ENCODE assay signal across 8 cellular contexts in genomic region chr20:49811825-49812462, GRCh38. TPM values are rescaled to one million over a fixed set of nuclear protein-coding genes. Genes with fewer than 3 reads are reported as not detected.
DNase-seq lines count a peak whose midpoint lies in the region; ATAC-seq and TF ChIP-seq lines count a peak whose summit lies in the region.

No MANE protein-coding gene starts in this region.

- no peaks in the 10 kb centered on the region for H3K27me3 ChIP-seq in heart left ventricle

- no peak for TF ChIP-seq CTCF in HEK293 (tag by site-specific recombination; IDR thresholded peaks at IDR 0.05)
- no peak for TF ChIP-seq CTCF in activated B cell treated with CpG ODN at 0.5 μM for 24 hours (IDR thresholded peaks at IDR 0.05)
- no peak for TF ChIP-seq CTCF in heart left ventricle (IDR thresholded peaks at IDR 0.05)
- TF ChIP-seq CTCF in retinal pigment epithelial cell (conservative IDR thresholded peaks at IDR 0.05; ENCODE audit: low read depth, low read length), result no peak

- no peak for TF ChIP-seq POLR2A in heart left ventricle (IDR thresholded peaks at IDR 0.05)

- intact Hi-C loops in activated B cell treated with CpG ODN at 0.5 μM for 24 hours (cut with micrococcal nuclease) (loop anchor here (1.0 to 5.0 kb wide), 8 partner anchors 10 to 534 kb away; partner anchors contain the start of genes B4GALT5, SPATA2 and ZNFX1), heart left ventricle (cut with DNase I) (loop anchor here in 8 of 10 donors (1.0 to 10.0 kb wide), 8 partner anchors 21 to 197 kb away; partner anchors contain the start of gene B4GALT5 (in 7 of the 8))

- peaks cover 16 to 22% of the 10 kb centered on the region in 2 experiments; a peak in 2 of 3 replicates for H3K36me3 ChIP-seq in HEK293 (ENCODE audit: control insufficient read depth in 2 of 2, insufficient read depth in 1 of 2, low read length in 2 of 2)
- H3K36me3 ChIP-seq in heart left ventricle, result peaks cover 0 to 24% (median 20%) of the 10 kb centered on the region in 9 donors

- H3K4me3 ChIP-seq in HEK293 (ENCODE audit: low read depth, low read length) (peak overlapping the region; percentile 81), heart left ventricle (peak overlapping the region; percentile 42 to 97 (median 80)), retinal pigment epithelial cell (ENCODE audit: low read length) (peak overlapping the region; percentile 90)

- H3K4me1 ChIP-seq in HEK293 (ENCODE audit: control insufficient read depth, insufficient read depth, low read length) (no peaks in the 10 kb centered on the region), heart left ventricle (peaks cover 4 to 24% (median 12%) of the 10 kb centered on the region in 12 donors)

- peak overlapping the region; percentile 58; the same call in 1 of the 2 replicates for H3K27ac ChIP-seq in HEK293 (ENCODE audit: extremely low read depth, low read depth, low read length)
- H3K27ac ChIP-seq in heart left ventricle, result peak overlapping the region; percentile 86 to 100 (median 95)

- peak overlapping the region; percentile 94 for H3K27ac Mint-ChIP-seq in activated B cell treated with CpG ODN at 0.5 μM for 24 hours

- H3K4me1 Mint-ChIP-seq in activated B cell treated with CpG ODN at 0.5 μM for 24 hours, result peaks cover 80% of the 10 kb centered on the region

- POLR2A ChIA-PET in HEK293 (lab: Yijun Ruan, JAX), result interaction anchor here (0.8 to 1.7 kb wide), 6 partner anchors 26 to 181 kb away, joined by 3 to 4 read pairs (median 3); partner anchors contain the start of gene RNF114
- POLR2A ChIA-PET in activated B cell treated with CpG ODN at 0.5 μM for 24 hours (lab: Charles Lee), result interaction anchor here (0.9 to 6.3 kb wide), 21 partner anchors 10 to 197 kb away, joined by 3 to 205 read pairs (median 6); partner anchors contain the start of genes B4GALT5 and SPATA2

- peaks cover 39% of the 10 kb centered on the region for H3K36me3 Mint-ChIP-seq in activated B cell treated with CpG ODN at 0.5 μM for 24 hours (ENCODE audit: low read depth)

- H3K4me3 Mint-ChIP-seq in activated B cell treated with CpG ODN at 0.5 μM for 24 hours, result peak overlapping the region; percentile 95

- CTCF ChIA-PET in HEK293 (lab: Yijun Ruan, JAX) (no interaction called here), activated B cell treated with CpG ODN at 0.5 μM for 24 hours (lab: Charles Lee) (interaction anchor here (1.0 to 1.4 kb wide), 2 partner anchors 26 to 34 kb away, joined by 4 to 8 read pairs; no protein-coding TSS in a partner anchor)

- no peaks in the 10 kb centered on the region for H3K9me3 ChIP-seq in HEK293 (ENCODE audit: control insufficient read depth, insufficient read depth, low read depth, low read length)
- H3K9me3 ChIP-seq in heart left ventricle, result no peaks in the 10 kb centered on the region

- ATAC-seq in activated B cell treated with CpG ODN at 0.5 μM for 24 hours (ENCODE audit: low read depth) (no peak), heart left ventricle (peak; percentile 3 to 36 (median 35)), GM18870 (IDR thresholded peaks at IDR 0.05; ENCODE audit: unreplicated experiment) (no peak)

- H3K9me3 Mint-ChIP-seq in activated B cell treated with CpG ODN at 0.5 μM for 24 hours, result no peaks in the 10 kb centered on the region

- DNase-seq in AG20443 (ENCODE audit: low spot score), result peak; percentile 34
- no peak for DNase-seq in activated B cell treated with CpG ODN at 0.5 μM for 24 hours
- DNase-seq in heart left ventricle, result no peak
- DNase-seq in retinal pigment epithelial cell (ENCODE audit: low read depth), result peak; percentile 13
- DNase-seq in dedifferentiated amniotic fluid mesenchymal stem cell (ENCODE audit: extremely low spot score), result no peak
- no peak for DNase-seq in ecto neural progenitor cell (ENCODE audit: low spot score)

- no peaks in the 10 kb centered on the region for H3K27me3 Mint-ChIP-seq in activated B cell treated with CpG ODN at 0.5 μM for 24 hours

- WGBS in heart left ventricle, 4 donors, result 14 to 22% (median 18%) methylated on average over 10 of the region's 10 CpGs

TF ChIP-seq in HEK293, 187 proteins besides CTCF, POLR2A, EP300 and RAD21:
- TF ChIP-seq PRDM10 (tag by site-specific recombination; IDR thresholded peaks at IDR 0.05), result peak; percentile 94
- peak; percentile 78 for TF ChIP-seq EGR2 (tag by site-specific recombination; IDR thresholded peaks at IDR 0.05; ENCODE audit: low read depth)
- TF ChIP-seq YY1 (tag by site-specific recombination; IDR thresholded peaks at IDR 0.05), result no peak
- TF ChIP-seq ZNF350 (tag by site-specific recombination; IDR thresholded peaks at IDR 0.05), result no peak
- no peak for TF ChIP-seq ZNF10 (tag by site-specific recombination; IDR thresholded peaks at IDR 0.05)
- TF ChIP-seq OSR2 (tag by site-specific recombination; IDR thresholded peaks at IDR 0.05), result peak; percentile 33; the same call in 1 of the 2 replicates
- peak; percentile 45 for TF ChIP-seq ZNF398 (tag by site-specific recombination; IDR thresholded peaks at IDR 0.05)
- TF ChIP-seq SCRT2 (tag by site-specific recombination; IDR thresholded peaks at IDR 0.05), result peak; percentile 62
- TF ChIP-seq ZFHX2 (tag by site-specific recombination; conservative IDR thresholded peaks at IDR 0.05), result peak; percentile 88
- peak; percentile 82; the same call in 1 of the 2 replicates for TF ChIP-seq ZBTB48 (tag by site-specific recombination; IDR thresholded peaks at IDR 0.05)
- no peak for TF ChIP-seq HOXD13 (CRISPR knock-in tag; IDR thresholded peaks at IDR 0.05; ENCODE audit: borderline replicate concordance)
- TF ChIP-seq ZNF600 (tag by site-specific recombination; IDR thresholded peaks at IDR 0.05), result peak; percentile 39
- TF ChIP-seq ZFP41 (tag by site-specific recombination; IDR thresholded peaks at IDR 0.05; ENCODE audit: borderline replicate concordance), result no peak
- peak; percentile 51 for TF ChIP-seq ZBTB17 (tag by site-specific recombination; IDR thresholded peaks at IDR 0.05)

RNA-seq across cellular contexts. Expression of gene SLC9A8, which starts 0.7 kb away (rescaled TPM):
- total RNA-seq in activated B cell treated with CpG ODN at 0.5 μM for 24 hours, result 49.2 and 65.7 TPM in 2 replicates
- 10 to 100 TPM in 1 of 9 donors, 1 to 10 TPM in 8; 4.6 to 12.5 (median 6.3) TPM for total RNA-seq in heart left ventricle
- polyA plus RNA-seq in heart left ventricle, result 1 to 10 TPM; 5.3 to 5.5 TPM

Comparison
In these comparisons a context has a peak if more than half of its experiments do, and no peak if none do; other contexts are left out.
1. DNase-seq: peak in AG20443 (single experiment) and retinal pigment epithelial cell (single experiment); none in activated B cell treated with CpG ODN at 0.5 μM for 24 hours (single experiment), heart left ventricle (0 of 5), dedifferentiated amniotic fluid mesenchymal stem cell (single experiment) and ecto neural progenitor cell (single experiment).
2. ATAC-seq: peak in heart left ventricle (4 of 4); none in activated B cell treated with CpG ODN at 0.5 μM for 24 hours (single experiment) and GM18870 (single experiment).
3. Peak in every context shown above with its lines, with median percentiles within 50 percentile points of each other: H3K4me3 ChIP-seq.